ENCODE assay signal across 13 cellular contexts in the genomic region with DNA sequence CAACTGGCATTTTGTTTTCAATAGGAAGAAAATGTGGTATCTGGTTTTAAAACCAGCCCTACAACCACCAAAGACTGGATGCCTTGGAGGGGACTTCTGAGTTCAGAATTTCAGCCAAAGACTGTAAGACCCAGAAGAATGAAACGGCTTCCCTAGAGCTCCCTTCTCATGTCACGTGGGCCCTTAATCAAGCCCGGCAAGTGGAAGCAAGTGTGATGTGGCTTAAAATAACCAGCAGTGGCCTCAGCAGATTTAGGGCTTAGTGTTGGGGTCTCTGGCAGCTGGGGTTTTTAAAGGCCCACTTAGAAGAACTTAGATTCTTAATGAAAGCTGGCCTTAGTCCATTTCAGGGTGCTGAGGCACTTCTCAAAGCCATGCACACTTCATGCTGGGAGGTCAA.
DNase-seq lines count a peak whose midpoint lies in the region; ATAC-seq and TF ChIP-seq lines count a peak whose summit lies in the region.
"Had no signal": no experiment of that assay in that cellular context is flagged by ENCODE, and none has a peak within 500 bp of the region (broad histone marks: within the 10 kb centered on the region; RNA-seq: fewer than 3 reads in every experiment).

No MANE protein-coding gene starts in this region.

- H3K79me2 ChIP-seq in neural progenitor cell (ENCODE audit: low read depth) (no peaks in the 10 kb centered on the region), smooth muscle cell (ENCODE audit: low read depth) (no peaks in the 10 kb centered on the region)

- H3K4me1 Mint-ChIP-seq in neural progenitor cell: peaks cover 15% of the 10 kb centered on the region

- peaks cover 72% of the 10 kb centered on the region for H4K20me1 ChIP-seq in neural progenitor cell (ENCODE audit: low read depth)
- no peaks in the 10 kb centered on the region for H4K20me1 ChIP-seq in smooth muscle cell (ENCODE audit: low read depth)

- H3K4me1 ChIP-seq in neural progenitor cell (peaks cover 15% of the 10 kb centered on the region), smooth muscle cell (ENCODE audit: low read depth) (no peaks in the 10 kb centered on the region)

- intact Hi-C loops in left cardiac atrium (cut with DNase I): no loop called here

- DNase-seq in ELF-1 (ENCODE audit: low read depth, low spot score): peak; percentile 21
- peak; percentile 59 for DNase-seq in NCI-H82 treated with DMSO at 0.1 percent for 48 hours (lab: John Stamatoyannopoulos, UW; ENCODE audit: unreplicated experiment)
- no peak for DNase-seq in left cardiac atrium
- DNase-seq in neural progenitor cell (ENCODE audit: low spot score): peak; percentile 21
- no peak for DNase-seq in amniotic stem cell (lab: John Stamatoyannopoulos, UW)
- no peak for DNase-seq in smooth muscle cell (lab: John Stamatoyannopoulos, UW; ENCODE audit: unreplicated experiment)
- no peak for DNase-seq in activated CD8-positive, alpha-beta memory T cell treated with anti-CD3 and anti-CD28 coated beads, Interleukin-2, amount 50 U/mL, for 4 hours
- DNase-seq: C1 segment of cervical spinal cord; CD4-positive, alpha-beta memory T cell; DMS79; H7 had no signal

- WGBS in smooth muscle cell (ENCODE audit: low lambda C conversion rate): 38% methylated on average over 3 of the region's 3 CpGs

- ATAC-seq in left cardiac atrium: peak; percentile 41 to 73
- ATAC-seq: GM23338 had no signal

- H3K9me3 Mint-ChIP-seq in neural progenitor cell: no peaks in the 10 kb centered on the region
- H3K9me3 Mint-ChIP-seq: CD4-positive, alpha-beta memory T cell; GM23338 had no signal

- peaks cover 98% of the 10 kb centered on the region for H3K27me3 ChIP-seq in neural progenitor cell
- peaks cover 20% of the 10 kb centered on the region for H3K27me3 ChIP-seq in smooth muscle cell (ENCODE audit: low read depth)

- no peak overlapping the region for H3K9ac ChIP-seq in neural progenitor cell
- H3K9ac ChIP-seq in smooth muscle cell (ENCODE audit: low read depth): no peak overlapping the region

- H2AFZ ChIP-seq in neural progenitor cell (replicated peaks): no peak overlapping the region
- no peak overlapping the region for H2AFZ ChIP-seq in smooth muscle cell (ENCODE audit: low read depth)
- H2AFZ ChIP-seq: GM23338 had no signal

- peaks cover 39% of the 10 kb centered on the region for H3K27me3 Mint-ChIP-seq in neural progenitor cell (ENCODE audit: insufficient read depth, low read depth)

- H3K9me3 ChIP-seq in neural progenitor cell (ENCODE audit: low read depth) (no peaks in the 10 kb centered on the region), smooth muscle cell (replicated peaks; ENCODE audit: low read depth) (no peaks in the 10 kb centered on the region)

- H3K27ac ChIP-seq in neural progenitor cell (no peak overlapping the region), smooth muscle cell (ENCODE audit: low read depth) (no peak overlapping the region)

- H3K4me3 ChIP-seq in neural progenitor cell (no peak overlapping the region), smooth muscle cell (no peak overlapping the region)
- H3K4me3 ChIP-seq: GM23338 had no signal

- TF ChIP-seq CTCF in neural progenitor cell (IDR thresholded peaks at IDR 0.05) (no peak), smooth muscle cell (IDR thresholded peaks at IDR 0.05; ENCODE audit: borderline replicate concordance, insufficient read depth, poor library complexity, severe bottlenecking) (no peak)

- H3F3A ChIP-seq in neural progenitor cell (ENCODE audit: low read depth): peaks cover 9% of the 10 kb centered on the region
- no peaks in the 10 kb centered on the region for H3F3A ChIP-seq in smooth muscle cell (ENCODE audit: low read depth)

- H3K36me3 Mint-ChIP-seq in neural progenitor cell: peaks cover 7% of the 10 kb centered on the region
- H3K36me3 Mint-ChIP-seq: CD4-positive, alpha-beta memory T cell had no signal

- H3K36me3 ChIP-seq in neural progenitor cell (no peaks in the 10 kb centered on the region), smooth muscle cell (ENCODE audit: low read depth) (no peaks in the 10 kb centered on the region)

- no peak overlapping the region for H3K4me3 Mint-ChIP-seq in neural progenitor cell
- H3K4me3 Mint-ChIP-seq: B cell, GM23338 had no signal

- H3K4me2 ChIP-seq in neural progenitor cell (no peak overlapping the region), smooth muscle cell (no peak overlapping the region)
- H3K4me2 ChIP-seq: GM23338 had no signal

- no peak overlapping the region for H3K27ac Mint-ChIP-seq in neural progenitor cell
- H3K27ac Mint-ChIP-seq: B cell; CD4-positive, alpha-beta memory T cell; GM23338 had no signal

Comparison
In these comparisons a context has a peak if more than half of its experiments do, and no peak if none do; other contexts are left out.
1. DNase-seq: peak in ELF-1 (single experiment), NCI-H82 treated with DMSO at 0.1 percent for 48 hours (single experiment) and neural progenitor cell (single experiment); none in left cardiac atrium (single experiment), amniotic stem cell (single experiment), smooth muscle cell (single experiment) and activated CD8-positive, alpha-beta memory T cell treated with anti-CD3 and anti-CD28 coated beads, Interleukin-2, amount 50 U/mL, for 4 hours (single experiment).